In genomic region chrX:139831017-139831416, GRCh38 we compare ENCODE assay signal across 14 cellular contexts.
A peak's percentile ranks its signal among the peaks of the same experiment; 100 is the strongest.
DNase-seq lines count a peak whose midpoint lies in the region; TF ChIP-seq lines count a peak whose summit lies in the region.
"Had no signal": no experiment of that assay in that cellular context is flagged by ENCODE, and none has a peak within 500 bp of the region (broad histone marks: within the 10 kb centered on the region; RNA-seq: fewer than 3 reads in every experiment).

No MANE protein-coding gene starts in this region.

- peak overlapping the region in 4 of 5 experiments; percentile 13 to 84 (median 60) for H3K27ac Mint-ChIP-seq in brain

- H3K9me3 ChIP-seq in HUES64 (ENCODE audit: insufficient read depth, low read depth, low read length), result no peaks in the 10 kb centered on the region
- no peaks in the 10 kb centered on the region for H3K9me3 ChIP-seq in neutrophil
- H3K9me3 ChIP-seq: body of pancreas had no signal

- no peak overlapping the region; the same call in 1 of the 2 replicates for H3K9ac ChIP-seq in HUES64 (ENCODE audit: low read depth, low read length)

- H3K36me3 ChIP-seq in HUES64 (ENCODE audit: insufficient read depth, low read length) (no peaks in the 10 kb centered on the region), neutrophil (no peaks in the 10 kb centered on the region)

- H3K27ac ChIP-seq in HUES64 (ENCODE audit: low read depth, low read length) (0 out of 2 replicates have a peak overlapping the region, but pooled peaks have one; percentile 28), neutrophil (peak overlapping the region; percentile 18)
- H3K27ac ChIP-seq: body of pancreas had no signal

- no peaks in the 10 kb centered on the region for H3K9me3 Mint-ChIP-seq in brain
- H3K9me3 Mint-ChIP-seq: neural crest cell had no signal

- no peaks in the 10 kb centered on the region for H3K27me3 ChIP-seq in HUES64 (ENCODE audit: insufficient read depth, low read length)
- no peaks in the 10 kb centered on the region for H3K27me3 ChIP-seq in neutrophil
- H3K27me3 ChIP-seq: body of pancreas had no signal

- H3K4me1 Mint-ChIP-seq in brain, result peaks cover 73% of the 10 kb centered on the region

- H3K4me3 Mint-ChIP-seq in brain, result peak overlapping the region in 4 of 5 experiments; percentile 15 to 77 (median 26)
- H3K4me3 Mint-ChIP-seq: mesothelial cell of epicardium, neural crest cell had no signal

- no peak for TF ChIP-seq CTCF in brain (conservative IDR thresholded peaks at IDR 0.05)
- TF ChIP-seq CTCF in neutrophil (IDR thresholded peaks at IDR 0.05), result no peak

- H3K4me1 ChIP-seq in HUES64 (ENCODE audit: insufficient read depth, low read length) (peaks cover 70% of the 10 kb centered on the region), neutrophil (ENCODE audit: control insufficient read depth in 1 of 2, insufficient read depth in 1 of 2, low read depth in 1 of 2, low read length in 1 of 2) (peaks cover 11 to 13% of the 10 kb centered on the region in 2 experiments)

- no peak overlapping the region for H3K4me3 ChIP-seq in HUES64 (ENCODE audit: low read length)
- no peak overlapping the region for H3K4me3 ChIP-seq in neutrophil (ENCODE audit: low read depth in 1 of 2, low read length in 1 of 2)
- H3K4me3 ChIP-seq: body of pancreas had no signal

- H3K36me3 Mint-ChIP-seq in brain, result no peaks in the 10 kb centered on the region
- H3K36me3 Mint-ChIP-seq: mesothelial cell of epicardium had no signal

- DNase-seq in GF-D8 (lab: John Stamatoyannopoulos, UW) (peak; percentile 0), midbrain (lab: John Stamatoyannopoulos, UW) (no peak), SK-N-DZ (ENCODE audit: low spot score) (no peak)
- no peak for DNase-seq in stimulated activated CD4-positive, alpha-beta T cell treated with anti-CD3 and anti-CD28 coated beads, Interleukin-1b, Interleukin-23, amount 100 ng/mL, for 48 hours
- no peak for DNase-seq in activated naive CD4-positive, alpha-beta T cell treated with anti-CD3 and anti-CD28 coated beads, Interleukin-2, amount 50 U/mL, for 16 hours
- DNase-seq: body of pancreas, NCI-H2029 treated with DMSO at 0.1 percent for 48 hours, substantia nigra, T1000 had no signal

- H3K27me3 Mint-ChIP-seq in brain, result no peaks in the 10 kb centered on the region
